In genomic region chr9:135551456-135551855, GRCh38 we compare ENCODE assay signal across 1 cellular context.
TF ChIP-seq lines count a peak whose summit lies in the region.

No MANE protein-coding gene starts in this region.

TF ChIP-seq in H1, 55 proteins besides CTCF, POLR2A, EP300 and RAD21:
- TF ChIP-seq POLR2AphosphoS5 (IDR thresholded peaks at IDR 0.05; ENCODE audit: low read depth, low read length) (no peak), SIN3A (conservative IDR thresholded peaks at IDR 0.05 in 1 of 2, IDR thresholded peaks at IDR 0.05 in 1 of 2; ENCODE audit: low read depth in 1 of 2, low read length in 2 of 2) (no peak), SIRT6 (IDR thresholded peaks at IDR 0.05; ENCODE audit: low read length) (no peak), MAX (IDR thresholded peaks at IDR 0.05) (no peak), BCL11A (IDR thresholded peaks at IDR 0.05; ENCODE audit: low read depth in 2 of 2, low read length in 2 of 2) (no peak), JUN (IDR thresholded peaks at IDR 0.05; ENCODE audit: low read depth, low read length) (no peak), CREB1 (IDR thresholded peaks at IDR 0.05) (no peak), SP2 (IDR thresholded peaks at IDR 0.05; ENCODE audit: low read length) (no peak), CHD2 (IDR thresholded peaks at IDR 0.05; ENCODE audit: low read length) (no peak), PHF8 (conservative IDR thresholded peaks at IDR 0.05; ENCODE audit: low read depth, low read length) (no peak), USF2 (IDR thresholded peaks at IDR 0.05; ENCODE audit: low read length) (no peak)
